ENCODE assay signal across 27 cellular contexts in genomic region chr10:20893297-20893696, GRCh38. TPM values are rescaled to one million over a fixed set of nuclear protein-coding genes. Genes with fewer than 3 reads are reported as not detected.
"Had no signal": no experiment of that assay in that cellular context is flagged by ENCODE, and none has a peak within 500 bp of the region (broad histone marks: within the 10 kb centered on the region; RNA-seq: fewer than 3 reads in every experiment).

No MANE protein-coding gene starts in this region.

- H3K36me3 ChIP-seq: brain microvascular endothelial cell had no signal

- DNase-seq: activated B cell treated with CpG ODN at 0.5 μM for 24 hours; activated CD4-positive, alpha-beta memory T cell treated with anti-CD3 and anti-CD28 coated beads, Interleukin-2, amount 10 ng/mL, durations not matched to agents 7 days and 5 days; activated CD4-positive, alpha-beta T cell treated with anti-CD3 and anti-CD28 coated beads for 1 hour; activated CD4-positive, alpha-beta T cell treated with anti-CD3 and anti-CD28 coated beads, Interleukin-2, amount 10 ng/mL, durations not matched to agents 7 days and 5 days; activated gamma-delta T cell treated with Interleukin-2 at 50 U/mL for 16 hours; activated naive CD4-positive, alpha-beta T cell treated with anti-CD3 and anti-CD28 coated beads, Interleukin-2, amount 10 ng/mL, durations not matched to agents 7 days and 5 days; activated naive CD8-positive, alpha-beta T cell treated with anti-CD3 and anti-CD28 coated beads for 36 hours; activated T-cell treated with anti-CD3 and anti-CD28 coated beads for 4 hours; activated T-cell treated with anti-CD3 and anti-CD28 coated beads, Interleukin-2, amount 50 U/mL, for 48 hours; brain microvascular endothelial cell; caudate nucleus; KG1; NCI-H1048; NCI-H146; NCI-H1930; NCI-H2171; NCI-H2227 treated with DMSO at 0.1 percent for 48 hours; NCI-H446 treated with DMSO at 0.1 percent for 48 hours; NCI-H524 treated with DMSO at 0.1 percent for 48 hours; NCI-H82; NK-92 treated with Interleukin-12 subunit alpha and Interleukin-12 subunit beta, amount 100 ng/mL, for 24 hours; SJCRH30; SK-N-SH; SW 1271 had no signal

- H3K4me3 ChIP-seq: SJCRH30 had no signal

- ATAC-seq: activated T-helper 17 cell treated with anti-CD3 and anti-CD28 coated beads, Interleukin-2, amount 50 U/mL, for 72 hours had no signal

- H3K9me3 ChIP-seq: SJCRH30, SK-N-SH had no signal

- H3K27me3 ChIP-seq: brain microvascular endothelial cell, SJCRH30 had no signal

- H3K27ac ChIP-seq: brain microvascular endothelial cell, SJCRH30 had no signal

RNA-seq across cellular contexts. Expression of gene NEBL, which starts 3.8 kb away (rescaled TPM):
- total RNA-seq: activated B cell treated with CpG ODN at 0.5 μM for 24 hours; activated CD4-positive, alpha-beta memory T cell treated with anti-CD3 and anti-CD28 coated beads, Interleukin-2, amount 10 ng/mL, durations not matched to agents 7 days and 5 days; activated CD4-positive, alpha-beta T cell treated with anti-CD3 and anti-CD28 coated beads, Interleukin-2, amount 10 ng/mL, durations not matched to agents 7 days and 5 days; activated T-helper 17 cell treated with anti-CD3 and anti-CD28 coated beads, Interleukin-2, amount 50 U/mL, for 72 hours; T-helper 1 cell treated with Interleukin-12 subunit alpha and Interleukin-12 subunit beta and Interleukin-4 antibody, amounts not matched to agents 30 ng/mL and 1 ng/mL, for 36 hours had no signal
- polyA plus RNA-seq: IgD-negative memory B cell had no signal
